In the genomic region with DNA sequence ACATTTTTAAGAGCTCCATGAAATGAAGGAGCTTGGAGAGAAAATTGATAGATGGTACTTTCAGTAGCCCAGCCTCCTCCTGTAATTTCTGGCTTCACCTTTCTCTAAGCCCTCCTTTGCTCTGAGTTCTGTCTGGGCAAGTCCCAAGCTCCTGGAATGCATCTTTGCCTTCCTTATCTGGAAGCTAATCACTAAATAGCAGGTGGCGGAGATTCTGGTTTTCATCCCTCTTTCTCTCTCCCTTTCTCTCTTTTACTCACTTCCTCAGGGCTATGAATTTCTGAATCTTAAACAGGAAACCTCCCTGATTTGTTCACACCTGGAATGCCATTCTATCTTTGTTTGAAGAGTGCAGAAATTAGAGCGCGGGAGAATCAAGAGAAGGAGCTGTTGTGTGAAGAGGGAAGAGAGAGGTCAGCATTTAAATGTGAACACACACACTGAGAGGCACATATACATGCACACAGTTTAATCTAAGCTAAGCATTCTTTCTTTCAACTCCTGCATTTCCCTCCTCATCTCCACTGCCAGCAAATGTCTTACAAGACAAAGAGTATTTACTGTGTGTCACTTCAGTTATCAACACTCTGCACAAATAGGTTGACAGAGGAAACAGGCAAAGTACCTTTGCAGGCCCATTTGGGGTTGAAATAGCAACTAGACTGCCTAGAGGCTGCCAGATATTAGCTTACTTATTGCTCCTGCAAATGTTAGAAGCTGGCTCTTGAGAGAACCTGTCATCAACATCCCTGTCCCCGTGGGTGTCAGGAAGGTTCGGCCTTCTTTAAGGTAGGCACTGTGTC, we compare ENCODE assay signal across 1 cellular context.
TF ChIP-seq lines count a peak whose summit lies in the region.

No MANE protein-coding gene starts in this region.

TF ChIP-seq in H1, 55 proteins besides CTCF, POLR2A, EP300 and RAD21:
- peak; percentile 2 for TF ChIP-seq KDM4A (IDR thresholded peaks at IDR 0.05; ENCODE audit: low read depth, low read length, severe bottlenecking)
- TF ChIP-seq, protein P1, sequence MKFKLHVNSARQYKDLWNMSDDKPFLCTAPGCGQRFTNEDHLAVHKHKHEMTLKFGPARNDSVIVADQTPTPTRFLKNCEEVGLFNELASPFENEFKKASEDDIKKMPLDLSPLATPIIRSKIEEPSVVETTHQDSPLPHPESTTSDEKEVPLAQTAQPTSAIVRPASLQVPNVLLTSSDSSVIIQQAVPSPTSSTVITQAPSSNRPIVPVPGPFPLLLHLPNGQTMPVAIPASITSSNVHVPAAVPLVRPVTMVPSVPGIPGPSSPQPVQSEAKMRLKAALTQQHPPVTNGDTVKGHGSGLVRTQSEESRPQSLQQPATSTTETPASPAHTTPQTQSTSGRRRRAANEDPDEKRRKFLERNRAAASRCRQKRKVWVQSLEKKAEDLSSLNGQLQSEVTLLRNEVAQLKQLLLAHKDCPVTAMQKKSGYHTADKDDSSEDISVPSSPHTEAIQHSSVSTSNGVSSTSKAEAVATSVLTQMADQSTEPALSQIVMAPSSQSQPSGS (IDR thresholded peaks at IDR 0.05; ENCODE audit: low read length) = no peak
TF ChIP-seq in H1: peak in this region for 1.
